Comparison of ENCODE assay signal across 25 cellular contexts in the genomic region with DNA sequence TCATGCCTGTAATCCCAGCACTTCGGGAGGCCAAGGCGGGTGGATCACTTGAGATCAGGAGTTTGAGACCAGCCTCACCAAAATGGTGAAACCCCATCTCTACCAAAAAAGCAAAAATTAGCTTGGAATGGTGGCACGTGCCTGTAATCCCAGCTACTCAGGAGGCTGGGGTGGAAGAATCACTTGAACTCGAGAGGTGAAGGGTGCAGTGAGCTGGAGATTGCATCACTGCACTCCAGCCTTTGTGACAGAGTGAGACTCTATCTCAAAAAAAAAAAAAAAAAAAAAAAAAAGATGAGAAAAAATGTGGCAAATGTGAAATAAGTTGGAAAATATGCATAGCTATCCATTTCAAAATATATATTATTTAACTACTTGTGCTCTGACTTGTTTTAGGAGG.
DNase-seq lines count a peak whose midpoint lies in the region; ATAC-seq, FAIRE-seq and TF ChIP-seq lines count a peak whose summit lies in the region.
"Had no signal": no experiment of that assay in that cellular context is flagged by ENCODE, and none has a peak within 500 bp of the region (broad histone marks: within the 10 kb centered on the region; RNA-seq: fewer than 3 reads in every experiment).

No MANE protein-coding gene starts in this region.

- no peak for TF ChIP-seq EP300 in HepG2 (IDR thresholded peaks at IDR 0.05; ENCODE audit: low read depth in 2 of 2, low read length in 2 of 2)
- no peak for TF ChIP-seq EP300 in HepG2 (CRISPR knock-in tag; IDR thresholded peaks at IDR 0.05; ENCODE audit: borderline replicate concordance)

- intact Hi-C loops in HepG2 (cut with micrococcal nuclease; ENCODE audit: unreplicated experiment): no loop called here
- intact Hi-C loops in right lobe of liver (cut with DNase I): no loop called here
- intact Hi-C loops in left lung (cut with DNase I): no loop called here

- H3K4me1 ChIP-seq in HepG2 (ENCODE audit: insufficient read depth, low read length): no peaks in the 10 kb centered on the region
- no peaks in the 10 kb centered on the region for H3K4me1 ChIP-seq in right lobe of liver
- H3K4me1 ChIP-seq in left lung: no peaks in the 10 kb centered on the region
- H3K4me1 ChIP-seq: BE2C, BLaER1 had no signal

- H3K4me3 ChIP-seq in HepG2 (replicated peaks in 1 of 3; ENCODE audit: insufficient read depth in 1 of 3, low read depth in 2 of 3, low read length in 3 of 3) (no peak overlapping the region), right lobe of liver (no peak overlapping the region), left lung (no peak overlapping the region)
- H3K4me3 ChIP-seq: BLaER1, GM12878 had no signal

- no peak for TF ChIP-seq RAD21 in HepG2 (CRISPR knock-in tag; IDR thresholded peaks at IDR 0.05)

- no peak for FAIRE-seq in HepG2 (lab: Jason Lieb, UNC)
- FAIRE-seq: A204.1, GM12892, GM18507 had no signal

- TF ChIP-seq POLR2A in HepG2 (IDR thresholded peaks at IDR 0.05; ENCODE audit: insufficient read depth in 1 of 2, low read depth in 2 of 2, low read length in 2 of 2) (no peak), right lobe of liver (IDR thresholded peaks at IDR 0.05) (no peak)

- POLR2A ChIA-PET in HepG2 (lab: Yijun Ruan, JAX) (no interaction called here), HEK293T (lab: Yijun Ruan, JAX) (no interaction called here)

- BruUV-seq in HepG2 (replicated peaks; lab: Mats Ljungman, UMichigan): no TSS peak

- no peak overlapping the region for H2AFZ ChIP-seq in HepG2 (ENCODE audit: low read length)

- CTCF ChIA-PET in HepG2 (lab: Yijun Ruan, JAX; ENCODE audit: low intra/inter-chr PET ratio, low total read pairs) (no interaction called here), HEK293T (lab: Yijun Ruan, JAX) (no interaction called here)

- DNase-seq in HepG2 (ENCODE audit: low spot score): no peak
- DNase-seq in right lobe of liver: no peak
- DNase-seq in left lung: no peak
- no peak for DNase-seq in HEK293T (ENCODE audit: extremely low spot score)
- DNase-seq: 8988T; ACHN; BE2C; C1 segment of cervical spinal cord; CD4-positive, alpha-beta memory T cell; CD4-positive, CD25-positive, alpha-beta regulatory T cell; CD8-positive, alpha-beta memory T cell; COR-L47; DMS 273 treated with DMSO at 0.1 percent for 48 hours; DMS153; DMS53; DMS79; DND-41; EL; GDM1 had no signal

- no peak overlapping the region for H3K4me2 ChIP-seq in HepG2 (ENCODE audit: low read depth, low read length)
- H3K4me2 ChIP-seq: BLaER1 had no signal

- no peak for TF ChIP-seq CTCF in HepG2 (CRISPR knock-in tag; IDR thresholded peaks at IDR 0.05)
- no peak for TF ChIP-seq CTCF in right lobe of liver (IDR thresholded peaks at IDR 0.05)
- no peak for TF ChIP-seq CTCF in left lung (IDR thresholded peaks at IDR 0.05)

- no peaks in the 10 kb centered on the region for H4K20me1 ChIP-seq in HepG2 (ENCODE audit: insufficient read depth, low read length)
- H4K20me1 ChIP-seq: BLaER1 had no signal

- no peaks in the 10 kb centered on the region for H3K27me3 ChIP-seq in HepG2 (ENCODE audit: control insufficient read depth in 1 of 2, insufficient read depth in 2 of 2, low read length in 2 of 2)
- no peaks in the 10 kb centered on the region for H3K27me3 ChIP-seq in right lobe of liver
- no peaks in the 10 kb centered on the region for H3K27me3 ChIP-seq in left lung
- H3K27me3 ChIP-seq: BLaER1 had no signal

- H3K9me3 ChIP-seq in HepG2 (ENCODE audit: low read length) (peaks cover 4% of the 10 kb centered on the region; the same call in 1 of the 2 replicates), right lobe of liver (no peaks in the 10 kb centered on the region), left lung (no peaks in the 10 kb centered on the region)
- H3K9me3 ChIP-seq: BE2C had no signal

- H3K27ac ChIP-seq in HepG2 (ENCODE audit: extremely low read length, insufficient read depth, low read length) (no peak overlapping the region), right lobe of liver (no peak overlapping the region), left lung (no peak overlapping the region)
- H3K27ac ChIP-seq: BLaER1 had no signal

- no peaks in the 10 kb centered on the region for H3K79me2 ChIP-seq in HepG2 (ENCODE audit: insufficient read depth, low read length)

- no peak overlapping the region for H3K9ac ChIP-seq in HepG2 (ENCODE audit: insufficient read depth, low read depth, low read length)
- H3K9ac ChIP-seq: BLaER1 had no signal

- no peaks in the 10 kb centered on the region for H3K36me3 ChIP-seq in HepG2 (replicated peaks in 1 of 2; ENCODE audit: control insufficient read depth in 1 of 2, insufficient read depth in 2 of 2, low read length in 2 of 2)
- H3K36me3 ChIP-seq in right lobe of liver: no peaks in the 10 kb centered on the region
- no peaks in the 10 kb centered on the region for H3K36me3 ChIP-seq in left lung
- H3K36me3 ChIP-seq: BE2C, BLaER1 had no signal

- in situ Hi-C loops in HepG2 (cut with HindIII; ENCODE audit: extremely low pct_ligation_motif_present, low pct_unique_long_range_greater_than_20kb): no loop called here

- WGBS in HepG2 (ENCODE audit: low lambda C conversion rate): 2% methylated on average over 4 of the region's 4 CpGs
- 63% methylated on average over 4 of the region's 4 CpGs for WGBS in right lobe of liver (ENCODE audit: insufficient coverage, low coverage, low lambda C conversion rate, missing lambda C conversion rate)

- no peak for ATAC-seq in HepG2
- no peak for ATAC-seq in right lobe of liver
- peak; percentile 58 for ATAC-seq in left lung
- ATAC-seq in HG03342 (IDR thresholded peaks at IDR 0.05; ENCODE audit: unreplicated experiment): no peak
- ATAC-seq: GM12878 had no signal

TF ChIP-seq in HepG2, 621 proteins besides CTCF, POLR2A, EP300 and RAD21 (continues in another document):
- TF ChIP-seq, protein P1, sequence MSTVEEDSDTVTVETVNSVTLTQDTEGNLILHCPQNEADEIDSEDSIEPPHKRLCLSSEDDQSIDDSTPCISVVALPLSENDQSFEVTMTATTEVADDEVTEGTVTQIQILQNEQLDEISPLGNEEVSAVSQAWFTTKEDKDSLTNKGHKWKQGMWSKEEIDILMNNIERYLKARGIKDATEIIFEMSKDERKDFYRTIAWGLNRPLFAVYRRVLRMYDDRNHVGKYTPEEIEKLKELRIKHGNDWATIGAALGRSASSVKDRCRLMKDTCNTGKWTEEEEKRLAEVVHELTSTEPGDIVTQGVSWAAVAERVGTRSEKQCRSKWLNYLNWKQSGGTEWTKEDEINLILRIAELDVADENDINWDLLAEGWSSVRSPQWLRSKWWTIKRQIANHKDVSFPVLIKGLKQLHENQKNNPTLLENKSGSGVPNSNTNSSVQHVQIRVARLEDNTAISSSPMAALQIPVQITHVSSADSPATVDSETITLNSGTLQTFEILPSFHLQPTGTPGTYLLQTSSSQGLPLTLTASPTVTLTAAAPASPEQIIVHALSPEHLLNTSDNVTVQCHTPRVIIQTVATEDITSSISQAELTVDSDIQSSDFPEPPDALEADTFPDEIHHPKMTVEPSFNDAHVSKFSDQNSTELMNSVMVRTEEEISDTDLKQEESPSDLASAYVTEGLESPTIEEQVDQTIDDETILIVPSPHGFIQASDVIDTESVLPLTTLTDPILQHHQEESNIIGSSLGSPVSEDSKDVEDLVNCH (CRISPR knock-in tag; IDR thresholded peaks at IDR 0.05): no peak

TF ChIP-seq in HEK293T, 16 proteins besides CTCF, POLR2A, EP300 and RAD21:
- TF ChIP-seq HDGF (IDR thresholded peaks at IDR 0.05; ENCODE audit: borderline replicate concordance): no peak
- TF ChIP-seq CTBP1 (IDR thresholded peaks at IDR 0.05; ENCODE audit: borderline replicate concordance): no peak
- no peak for TF ChIP-seq L3MBTL2 (conservative IDR thresholded peaks at IDR 0.05)
- TF ChIP-seq, protein P2, sequence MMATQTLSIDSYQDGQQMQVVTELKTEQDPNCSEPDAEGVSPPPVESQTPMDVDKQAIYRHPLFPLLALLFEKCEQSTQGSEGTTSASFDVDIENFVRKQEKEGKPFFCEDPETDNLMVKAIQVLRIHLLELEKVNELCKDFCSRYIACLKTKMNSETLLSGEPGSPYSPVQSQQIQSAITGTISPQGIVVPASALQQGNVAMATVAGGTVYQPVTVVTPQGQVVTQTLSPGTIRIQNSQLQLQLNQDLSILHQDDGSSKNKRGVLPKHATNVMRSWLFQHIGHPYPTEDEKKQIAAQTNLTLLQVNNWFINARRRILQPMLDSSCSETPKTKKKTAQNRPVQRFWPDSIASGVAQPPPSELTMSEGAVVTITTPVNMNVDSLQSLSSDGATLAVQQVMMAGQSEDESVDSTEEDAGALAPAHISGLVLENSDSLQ (IDR thresholded peaks at IDR 0.05): no peak
- no peak for TF ChIP-seq ZNF384 (IDR thresholded peaks at IDR 0.05)
- no peak for TF ChIP-seq BHLHE40 (IDR thresholded peaks at IDR 0.05; ENCODE audit: borderline replicate concordance)
- TF ChIP-seq FOXA1 (IDR thresholded peaks at IDR 0.05): no peak
- no peak for TF ChIP-seq SUZ12 (IDR thresholded peaks at IDR 0.05)
- TF ChIP-seq TARDBP (IDR thresholded peaks at IDR 0.05): no peak
- no peak for TF ChIP-seq LEF1 (IDR thresholded peaks at IDR 0.05; ENCODE audit: borderline replicate concordance)
- no peak for TF ChIP-seq ARNT (IDR thresholded peaks at IDR 0.05)
- no peak for TF ChIP-seq SP1 (IDR thresholded peaks at IDR 0.05)
- no peak for TF ChIP-seq NFRKB (IDR thresholded peaks at IDR 0.05)
- no peak for TF ChIP-seq FOXK2 (IDR thresholded peaks at IDR 0.05)
- no peak for TF ChIP-seq FOXM1 (IDR thresholded peaks at IDR 0.05; ENCODE audit: borderline replicate concordance)
- no peak for TF ChIP-seq ELF4 (IDR thresholded peaks at IDR 0.05)
